In the genomic region with DNA sequence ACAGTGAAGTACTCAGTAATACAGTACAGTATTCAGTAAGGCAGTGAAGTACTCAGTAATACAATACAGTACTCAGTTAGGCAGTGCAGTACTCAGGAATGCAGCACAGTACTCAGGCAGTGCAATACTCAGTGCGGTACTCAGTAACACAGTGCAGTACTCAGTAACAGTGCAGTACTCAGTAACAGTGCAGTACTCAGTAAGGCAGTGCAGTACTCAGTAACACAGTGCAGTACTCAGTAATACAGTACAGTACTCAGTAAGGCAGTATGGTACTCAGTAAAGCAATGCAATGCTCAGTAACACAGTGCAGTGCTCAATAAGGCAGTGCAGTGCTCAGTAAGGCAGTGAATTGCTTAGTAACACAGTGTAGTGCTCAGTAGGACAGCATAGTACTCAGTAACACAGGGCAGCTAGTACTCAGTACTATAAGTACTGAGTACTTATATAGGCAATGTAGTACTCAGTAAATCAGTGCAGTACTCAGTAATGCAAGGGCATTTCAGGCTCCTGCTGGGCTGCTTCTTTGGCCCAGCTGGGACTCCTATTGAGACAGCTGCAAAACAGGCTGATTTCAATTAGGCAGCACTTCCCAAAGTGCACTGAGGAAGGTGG, we compare ENCODE assay signal across 14 cellular contexts.
"Had no signal": no experiment of that assay in that cellular context is flagged by ENCODE, and none has a peak within 500 bp of the region (broad histone marks: within the 10 kb centered on the region; RNA-seq: fewer than 3 reads in every experiment).

No MANE protein-coding gene starts in this region.

- H3K27ac ChIP-seq: colonic mucosa, left lung, ovary, thyroid gland had no signal

- H3K9me3 Mint-ChIP-seq: activated naive CD4-positive, alpha-beta T cell treated with anti-CD3 and anti-CD28 coated beads, Interleukin-2, amount 10 ng/mL, durations not matched to agents 7 days and 5 days; activated T-helper 2 cell treated with anti-CD3 and anti-CD28 coated beads, Interferon-gamma antibody, Interleukin-2, Interleukin-4, amounts not matched to agents 10 μg/mL and 5 μg/mL and 100 μg/mL, durations not matched to agents 14 hours and 24 hours and 36 hours; neural crest cell had no signal

- FAIRE-seq: frontal cortex had no signal

- H3K4me1 ChIP-seq: colonic mucosa, left lung had no signal

- H3K27me3 ChIP-seq: colonic mucosa, left lung, ovary, thyroid gland had no signal

- H3K27me3 Mint-ChIP-seq: activated naive CD4-positive, alpha-beta T cell treated with anti-CD3 and anti-CD28 coated beads, Interleukin-2, amount 10 ng/mL, durations not matched to agents 7 days and 5 days; T-helper 17 cell had no signal

- H3K9me3 ChIP-seq: colonic mucosa, left lung, ovary, thyroid gland had no signal

- H3K4me3 ChIP-seq: colonic mucosa, left lung, ovary, thyroid gland had no signal

- H3K4me3 Mint-ChIP-seq: activated naive CD4-positive, alpha-beta T cell treated with anti-CD3 and anti-CD28 coated beads, Interleukin-2, amount 10 ng/mL, durations not matched to agents 7 days and 5 days; neural crest cell; T-helper 17 cell had no signal

- H3K27ac Mint-ChIP-seq: activated naive CD4-positive, alpha-beta T cell treated with anti-CD3 and anti-CD28 coated beads, Interleukin-2, amount 10 ng/mL, durations not matched to agents 7 days and 5 days; activated T-helper 2 cell treated with anti-CD3 and anti-CD28 coated beads, Interferon-gamma antibody, Interleukin-2, Interleukin-4, amounts not matched to agents 10 μg/mL and 5 μg/mL and 100 μg/mL, durations not matched to agents 14 hours and 24 hours and 36 hours; T-helper 17 cell had no signal

- H3K4me1 Mint-ChIP-seq: activated naive CD4-positive, alpha-beta T cell treated with anti-CD3 and anti-CD28 coated beads, Interleukin-2, amount 10 ng/mL, durations not matched to agents 7 days and 5 days; T-helper 17 cell had no signal

- H3K36me3 ChIP-seq: colonic mucosa, ovary, thyroid gland had no signal

- DNase-seq: activated CD4-positive, alpha-beta T cell treated with anti-CD3 and anti-CD28 coated beads, Interleukin-2, amount 50 U/mL, for 1 hour; activated naive CD4-positive, alpha-beta T cell treated with anti-CD3 and anti-CD28 coated beads, Interleukin-2, amount 10 ng/mL, durations not matched to agents 7 days and 5 days; colonic mucosa; islet precursor cell; left lung; mesendoderm; ovary; stimulated activated CD4-positive, alpha-beta T cell treated with anti-CD3 and anti-CD28 coated beads, Interleukin-15, amount 100 ng/mL, for 24 hours; stimulated activated CD4-positive, alpha-beta T cell treated with anti-CD3 and anti-CD28 coated beads, Interleukin-4, amount 100 ng/mL, for 24 hours; T-helper 17 cell had no signal

- ATAC-seq: left lung, T-helper 17 cell had no signal
